In the genomic region with DNA sequence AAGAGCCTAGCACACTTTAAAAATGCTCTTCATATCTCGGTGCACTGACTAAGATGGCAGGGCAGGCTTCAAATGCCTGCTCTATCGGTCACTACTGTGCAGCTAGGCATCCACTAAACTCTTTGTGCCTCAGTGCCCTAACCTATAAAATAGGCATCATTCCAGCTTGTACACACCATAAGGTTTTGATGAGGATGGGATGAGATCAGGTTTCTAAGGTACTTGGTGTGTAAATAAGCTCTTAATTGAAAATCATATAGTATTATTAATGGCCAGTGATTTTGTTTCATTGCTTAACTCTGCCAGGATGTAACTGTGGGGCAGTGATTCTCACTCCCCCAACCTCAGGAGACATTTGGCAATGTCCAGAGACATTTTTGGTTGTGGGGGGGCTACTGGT, we compare ENCODE assay signal across 32 cellular contexts.
"Had no signal": no experiment of that assay in that cellular context is flagged by ENCODE, and none has a peak within 500 bp of the region (broad histone marks: within the 10 kb centered on the region; RNA-seq: fewer than 3 reads in every experiment).

No MANE protein-coding gene starts in this region.

- H3K27me3 ChIP-seq: adrenal gland, brain microvascular endothelial cell, MG63, SJCRH30 had no signal

- DNase-seq: activated CD4-positive, alpha-beta memory T cell treated with anti-CD3 and anti-CD28 coated beads for 36 hours; activated CD4-positive, alpha-beta T cell treated with anti-CD3 and anti-CD28 coated beads for 36 hours; activated CD4-positive, alpha-beta T cell treated with anti-CD3 and anti-CD28 coated beads, Interleukin-2, amount 10 ng/mL, durations not matched to agents 7 days and 5 days; activated CD8-positive, alpha-beta memory T cell treated with anti-CD3 and anti-CD28 coated beads, Interleukin-2, amount 50 U/mL, for 4 hours; activated gamma-delta T cell treated with Interleukin-2 at 50 U/mL for 16 hours; activated naive CD4-positive, alpha-beta T cell treated with anti-CD3 and anti-CD28 coated beads for 36 hours; activated T-cell treated with anti-CD3 and anti-CD28 coated beads for 4 hours; activated T-cell treated with anti-CD3 and anti-CD28 coated beads, Interleukin-2, amount 50 U/mL, for 4 hours; adrenal gland; brain microvascular endothelial cell; Kasumi-1; KG1; MG63; NCI-H1048; NCI-H1105 treated with DMSO at 0.1 percent for 48 hours; NCI-H1436; NCI-H1694; NCI-H1930; NCI-H2081 treated with DMSO at 0.1 percent for 48 hours; NCI-H226; NCI-H446 treated with DMSO at 0.1 percent for 48 hours; NCI-H524; SHP77; SJCRH30; T1000 had no signal

- H3K36me3 ChIP-seq: adrenal gland, brain microvascular endothelial cell, MG63, SJCRH30 had no signal

- H3K27ac ChIP-seq: adrenal gland, brain microvascular endothelial cell, SJCRH30, SK-N-MC had no signal

- ATAC-seq: activated CD4-positive, alpha-beta T cell treated with anti-CD3 and anti-CD28 coated beads for 36 hours; activated CD4-positive, CD25-positive, alpha-beta regulatory T cell treated with anti-CD3 and anti-CD28 coated beads, Interleukin-2, amount 50 U/mL, for 24 hours; activated naive CD4-positive, alpha-beta T cell treated with anti-CD3 and anti-CD28 coated beads, Interleukin-2, amount 50 U/mL, for 72 hours; activated T-cell treated with anti-CD3 and anti-CD28 coated beads, Interleukin-2, amount 50 U/mL, for 4 hours; Panc1; WTC11 had no signal

- H3K27ac Mint-ChIP-seq: activated CD4-positive, alpha-beta memory T cell treated with anti-CD3 and anti-CD28 coated beads for 36 hours; activated CD4-positive, alpha-beta T cell treated with anti-CD3 and anti-CD28 coated beads for 36 hours; activated CD4-positive, alpha-beta T cell treated with anti-CD3 and anti-CD28 coated beads, Interleukin-2, amount 10 ng/mL, durations not matched to agents 7 days and 5 days; activated naive CD4-positive, alpha-beta T cell treated with anti-CD3 and anti-CD28 coated beads for 36 hours; activated naive CD4-positive, alpha-beta T cell treated with anti-CD3 and anti-CD28 coated beads, Interleukin-2, amount 50 U/mL, for 72 hours; activated T-helper 1 cell treated with anti-CD3 and anti-CD28 coated beads, Interleukin-12 subunit alpha, Interleukin-12 subunit beta, Interleukin-2, Interleukin-4 antibody, amounts not matched to agents 30 ng/mL and 10 ng/mL and 1 ng/mL, durations not matched to agents 14 hours and 24 hours and 36 hours had no signal

- H3K4me1 Mint-ChIP-seq: activated CD4-positive, alpha-beta T cell treated with anti-CD3 and anti-CD28 coated beads for 36 hours; activated CD4-positive, alpha-beta T cell treated with anti-CD3 and anti-CD28 coated beads, Interleukin-2, amount 10 ng/mL, durations not matched to agents 7 days and 5 days; central memory CD8-positive, alpha-beta T cell had no signal

- H3K36me3 Mint-ChIP-seq: activated CD4-positive, alpha-beta memory T cell treated with anti-CD3 and anti-CD28 coated beads for 36 hours; activated naive CD4-positive, alpha-beta T cell treated with anti-CD3 and anti-CD28 coated beads, Interleukin-2, amount 50 U/mL, for 72 hours; WTC11 had no signal

- H3K9me3 ChIP-seq: adrenal gland, MG63, SJCRH30 had no signal

- H3K4me1 ChIP-seq: SJCRH30 had no signal

- H3K4me3 ChIP-seq: adrenal gland, MG63, SJCRH30, SK-N-MC had no signal

- H3K9me3 Mint-ChIP-seq: activated CD4-positive, alpha-beta memory T cell treated with anti-CD3 and anti-CD28 coated beads for 36 hours; activated CD4-positive, alpha-beta T cell treated with anti-CD3 and anti-CD28 coated beads, Interleukin-2, amount 10 ng/mL, durations not matched to agents 7 days and 5 days; activated naive CD4-positive, alpha-beta T cell treated with anti-CD3 and anti-CD28 coated beads for 36 hours; activated naive CD4-positive, alpha-beta T cell treated with anti-CD3 and anti-CD28 coated beads, Interleukin-2, amount 50 U/mL, for 72 hours; activated T-cell treated with anti-CD3 and anti-CD28 coated beads, Interleukin-2, amount 50 U/mL, for 4 hours; activated T-helper 1 cell treated with anti-CD3 and anti-CD28 coated beads, Interleukin-12 subunit alpha, Interleukin-12 subunit beta, Interleukin-2, Interleukin-4 antibody, amounts not matched to agents 30 ng/mL and 10 ng/mL and 1 ng/mL, durations not matched to agents 14 hours and 24 hours and 36 hours; central memory CD8-positive, alpha-beta T cell had no signal

- H3K4me3 Mint-ChIP-seq: activated CD4-positive, alpha-beta memory T cell treated with anti-CD3 and anti-CD28 coated beads for 36 hours; activated CD4-positive, alpha-beta T cell treated with anti-CD3 and anti-CD28 coated beads for 36 hours; activated CD4-positive, alpha-beta T cell treated with anti-CD3 and anti-CD28 coated beads, Interleukin-2, amount 10 ng/mL, durations not matched to agents 7 days and 5 days; activated naive CD4-positive, alpha-beta T cell treated with anti-CD3 and anti-CD28 coated beads for 36 hours; activated T-cell treated with anti-CD3 and anti-CD28 coated beads, Interleukin-2, amount 50 U/mL, for 4 hours; activated T-helper 1 cell treated with anti-CD3 and anti-CD28 coated beads, Interleukin-12 subunit alpha, Interleukin-12 subunit beta, Interleukin-2, Interleukin-4 antibody, amounts not matched to agents 30 ng/mL and 10 ng/mL and 1 ng/mL, durations not matched to agents 14 hours and 24 hours and 36 hours; central memory CD8-positive, alpha-beta T cell; WTC11 had no signal
